1 cellular context compared by ENCODE assay signal in genomic region chr19:3115916-3116602, GRCh38.
TF ChIP-seq lines count a peak whose summit lies in the region.

No MANE protein-coding gene starts in this region.

TF ChIP-seq in HCT116, 20 proteins besides CTCF, POLR2A, EP300 and RAD21:
- no peak for TF ChIP-seq MAX (IDR thresholded peaks at IDR 0.05)
- no peak for TF ChIP-seq EZH2phosphoT487 (IDR thresholded peaks at IDR 0.05; ENCODE audit: borderline replicate concordance)
- no peak for TF ChIP-seq ELF1 (IDR thresholded peaks at IDR 0.05; ENCODE audit: borderline replicate concordance, low read depth)
- no peak for TF ChIP-seq CBX3 (IDR thresholded peaks at IDR 0.05; ENCODE audit: low read depth)
